ENCODE assay signal across 9 cellular contexts in the genomic region with DNA sequence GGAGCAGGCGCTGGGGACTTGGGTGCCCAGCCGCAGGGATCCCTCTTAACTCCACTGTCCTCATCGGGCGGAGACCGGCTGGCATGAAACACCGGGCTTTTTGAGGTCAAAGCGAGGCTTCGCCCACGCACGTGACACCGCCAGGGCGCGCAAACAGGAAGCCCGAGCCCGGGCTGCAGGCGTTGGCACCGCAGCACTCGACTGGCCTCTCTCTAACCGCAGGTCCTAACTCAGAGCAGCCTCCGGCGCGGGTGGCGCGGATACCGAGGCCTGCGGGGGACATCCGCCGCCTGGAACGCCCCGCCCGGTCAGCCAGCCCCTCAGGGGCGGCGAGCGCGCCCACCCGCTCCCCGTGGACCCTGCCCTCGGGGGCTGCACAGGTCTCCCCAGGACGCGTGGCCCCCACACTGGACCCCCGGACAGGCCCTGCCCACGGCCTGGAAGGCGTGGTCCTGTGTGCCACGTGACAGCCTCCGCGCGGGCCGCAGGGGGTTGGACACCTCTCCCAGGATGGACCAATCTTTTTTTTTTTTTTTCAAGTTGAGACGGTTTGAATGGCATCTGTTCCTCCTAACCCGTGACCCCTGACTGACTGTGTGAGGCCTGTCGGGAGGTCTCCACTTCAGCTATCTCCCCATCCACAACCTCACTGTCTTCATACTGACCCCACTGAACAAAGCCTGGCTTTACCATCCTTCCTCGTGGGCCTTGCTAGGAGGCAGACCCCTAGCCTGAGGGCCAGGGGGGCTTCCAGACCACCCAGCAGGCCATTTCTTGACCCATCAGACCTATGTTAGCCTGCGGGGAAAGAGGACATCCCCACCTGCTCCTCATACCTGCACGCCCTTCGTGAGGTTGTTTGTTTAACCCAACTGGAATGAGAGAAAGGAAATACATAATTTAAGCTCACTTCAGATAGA. TPM values are rescaled to one million over a fixed set of nuclear protein-coding genes. Genes with fewer than 3 reads are reported as not detected.
A peak's percentile ranks its signal among the peaks of the same experiment; 100 is the strongest.
DNase-seq lines count a peak whose midpoint lies in the region; ATAC-seq and TF ChIP-seq lines count a peak whose summit lies in the region.
"Had no signal": no experiment of that assay in that cellular context is flagged by ENCODE, and none has a peak within 500 bp of the region (broad histone marks: within the 10 kb centered on the region; RNA-seq: fewer than 3 reads in every experiment).

No MANE protein-coding gene starts in this region.

- H3K36me3 Mint-ChIP-seq in activated CD4-positive, alpha-beta memory T cell treated with anti-CD3 and anti-CD28 coated beads, Interleukin-2, amount 10 ng/mL, durations not matched to agents 7 days and 5 days (ENCODE audit: low read depth): no peaks in the 10 kb centered on the region

- peaks cover 12% of the 10 kb centered on the region for H3K4me1 Mint-ChIP-seq in activated CD4-positive, alpha-beta memory T cell treated with anti-CD3 and anti-CD28 coated beads, Interleukin-2, amount 10 ng/mL, durations not matched to agents 7 days and 5 days

- TF ChIP-seq CTCF in epithelial cell of proximal tubule (conservative IDR thresholded peaks at IDR 0.05; ENCODE audit: low read depth, low read length): no peak
- no peak for TF ChIP-seq CTCF in psoas muscle (IDR thresholded peaks at IDR 0.05)
- TF ChIP-seq CTCF in upper lobe of right lung (IDR thresholded peaks at IDR 0.05): no peak

- H3K9me3 ChIP-seq in psoas muscle (no peaks in the 10 kb centered on the region), upper lobe of right lung (no peaks in the 10 kb centered on the region), Karpas-422 (ENCODE audit: low read length) (no peaks in the 10 kb centered on the region)
- H3K9me3 ChIP-seq: thyroid gland had no signal

- H3K4me3 Mint-ChIP-seq in activated CD4-positive, alpha-beta memory T cell treated with anti-CD3 and anti-CD28 coated beads, Interleukin-2, amount 10 ng/mL, durations not matched to agents 7 days and 5 days: peak overlapping the region; percentile 13

- no peak overlapping the region for H3K9ac ChIP-seq in Karpas-422 (ENCODE audit: low read length)

- peak overlapping the region; percentile 31 for H3K4me3 ChIP-seq in epithelial cell of proximal tubule (ENCODE audit: low read depth, low read length)
- peak overlapping the region; percentile 55 for H3K4me3 ChIP-seq in psoas muscle
- peak overlapping the region; percentile 35 for H3K4me3 ChIP-seq in upper lobe of right lung
- H3K4me3 ChIP-seq in Karpas-422 (ENCODE audit: low read length): no peak overlapping the region
- H3K4me3 ChIP-seq: thyroid gland had no signal

- ATAC-seq in psoas muscle (peak; percentile 35 to 62 (median 52)), upper lobe of right lung (peak; percentile 83), GM18867 (IDR thresholded peaks at IDR 0.05; ENCODE audit: unreplicated experiment) (no peak)

- CTCF ChIA-PET in activated CD4-positive, alpha-beta memory T cell treated with anti-CD3 and anti-CD28 coated beads, Interleukin-2, amount 10 ng/mL, durations not matched to agents 7 days and 5 days (lab: Charles Lee): no interaction called here

- H3K27me3 ChIP-seq in psoas muscle (ENCODE audit: insufficient read depth in 3 of 3, low read length in 2 of 3): no peaks in the 10 kb centered on the region
- H3K27me3 ChIP-seq in upper lobe of right lung: no peaks in the 10 kb centered on the region
- H3K27me3 ChIP-seq in Karpas-422 (ENCODE audit: low read length): no peaks in the 10 kb centered on the region
- H3K27me3 ChIP-seq: thyroid gland had no signal

- H3K27me3 Mint-ChIP-seq in activated CD4-positive, alpha-beta memory T cell treated with anti-CD3 and anti-CD28 coated beads, Interleukin-2, amount 10 ng/mL, durations not matched to agents 7 days and 5 days: peaks cover 7% of the 10 kb centered on the region

- H3K4me1 ChIP-seq in psoas muscle (peaks cover 33% of the 10 kb centered on the region), upper lobe of right lung (peaks cover 52% of the 10 kb centered on the region), Karpas-422 (ENCODE audit: low read length) (no peaks in the 10 kb centered on the region)

- POLR2A ChIA-PET in activated CD4-positive, alpha-beta memory T cell treated with anti-CD3 and anti-CD28 coated beads, Interleukin-2, amount 10 ng/mL, durations not matched to agents 7 days and 5 days (lab: Charles Lee): no interaction called here

- H3K27ac Mint-ChIP-seq in activated CD4-positive, alpha-beta memory T cell treated with anti-CD3 and anti-CD28 coated beads, Interleukin-2, amount 10 ng/mL, durations not matched to agents 7 days and 5 days: no peak overlapping the region

- H3K4me2 ChIP-seq in Karpas-422 (ENCODE audit: low read depth, low read length, poor library complexity, severe bottlenecking): no peak overlapping the region

- H3K36me3 ChIP-seq in psoas muscle (ENCODE audit: insufficient read depth in 1 of 2, low read depth in 1 of 2): no peaks in the 10 kb centered on the region
- no peaks in the 10 kb centered on the region for H3K36me3 ChIP-seq in upper lobe of right lung
- no peaks in the 10 kb centered on the region for H3K36me3 ChIP-seq in Karpas-422 (ENCODE audit: insufficient read depth, low read length)
- H3K36me3 ChIP-seq: thyroid gland had no signal

- H4K20me1 ChIP-seq in Karpas-422 (ENCODE audit: insufficient read depth, low read depth, low read length): no peaks in the 10 kb centered on the region

- H2AFZ ChIP-seq in Karpas-422 (ENCODE audit: low read length): no peak overlapping the region

- WGBS in psoas muscle, 3 donors: 42 to 57% (median 50%) methylated on average over 36 to 55 of the region's 55 CpGs

- DNase-seq in GF-D8 (lab: John Stamatoyannopoulos, UW) (peak; percentile 0), epithelial cell of proximal tubule (ENCODE audit: low read depth) (no peak), psoas muscle (peak; percentile 75 to 85), upper lobe of right lung (peak; percentile 91), T-helper 9 cell (no peak), Karpas-422 (no peak)
- peak; percentile 57 for DNase-seq in activated CD4-positive, alpha-beta memory T cell treated with anti-CD3 and anti-CD28 coated beads, Interleukin-2, amount 10 ng/mL, durations not matched to agents 7 days and 5 days

- H3K27ac ChIP-seq in psoas muscle: peak overlapping the region; percentile 75
- H3K27ac ChIP-seq in upper lobe of right lung: peak overlapping the region; percentile 71
- no peak overlapping the region for H3K27ac ChIP-seq in Karpas-422 (ENCODE audit: low read length)

- H3K9me3 Mint-ChIP-seq in activated CD4-positive, alpha-beta memory T cell treated with anti-CD3 and anti-CD28 coated beads, Interleukin-2, amount 10 ng/mL, durations not matched to agents 7 days and 5 days: no peaks in the 10 kb centered on the region

- no peaks in the 10 kb centered on the region for H3K9me2 ChIP-seq in Karpas-422 (replicated peaks; ENCODE audit: insufficient read depth, low read length)

- H3K79me2 ChIP-seq in Karpas-422 (ENCODE audit: low read length): no peaks in the 10 kb centered on the region

- intact Hi-C loops in psoas muscle (cut with DNase I) (no loop called here), upper lobe of right lung (cut with DNase I) (no loop called here)

RNA-seq across cellular contexts. Expression of a gene that starts 8.4 kb away (rescaled TPM):
- not detected for total RNA-seq in activated CD4-positive, alpha-beta memory T cell treated with anti-CD3 and anti-CD28 coated beads, Interleukin-2, amount 10 ng/mL, durations not matched to agents 7 days and 5 days
- total RNA-seq in epithelial cell of proximal tubule: not detected in 2 replicates
- 1 to 10 TPM in 1 of 4 donors, not detected in 3; 1.1 TPM for total RNA-seq in psoas muscle
- polyA plus RNA-seq in psoas muscle: under 1 TPM; 0.01 to 0.08 (median 0.03) TPM
- total RNA-seq in upper lobe of right lung: not detected
- not detected in 2 replicates for total RNA-seq in Karpas-422 (2014; rRNA removed; shearing (Covaris generic); ENCODE audit: low replicate concordance)

RNA-seq across cellular contexts. Expression of a gene that starts 23.3 kb away (rescaled TPM):
- total RNA-seq in activated CD4-positive, alpha-beta memory T cell treated with anti-CD3 and anti-CD28 coated beads, Interleukin-2, amount 10 ng/mL, durations not matched to agents 7 days and 5 days: not detected
- total RNA-seq in epithelial cell of proximal tubule (3.3 TPM in 1 of 2 replicates, not detected in the other), psoas muscle (1 to 10 TPM in 1 of 4 donors, under 1 TPM in 2, not detected in 1; 0.17 to 6.5 (median 0.24) TPM), upper lobe of right lung (10.5 TPM)
- polyA plus RNA-seq in psoas muscle: under 1 TPM; 0.05 to 0.20 (median 0.12) TPM
- not detected in 2 replicates for total RNA-seq in Karpas-422 (2014; rRNA removed; shearing (Covaris generic); ENCODE audit: low replicate concordance)

Comparison
In these comparisons a context has a peak if more than half of its experiments do, and no peak if none do; other contexts are left out.
1. DNase-seq: peak in GF-D8 (single experiment), activated CD4-positive, alpha-beta memory T cell treated with anti-CD3 and anti-CD28 coated beads, Interleukin-2, amount 10 ng/mL, durations not matched to agents 7 days and 5 days (single experiment), psoas muscle (2 of 2) and upper lobe of right lung (single experiment); none in epithelial cell of proximal tubule (single experiment), T-helper 9 cell (single experiment) and Karpas-422 (single experiment).